In genomic region chr19:49553451-49554271, GRCh38 we compare ENCODE assay signal across 2 cellular contexts.
TF ChIP-seq lines count a peak whose summit lies in the region.

No MANE protein-coding gene starts in this region.

TF ChIP-seq in IMR-90, 13 proteins besides CTCF, POLR2A, EP300 and RAD21:
- TF ChIP-seq FOS (IDR thresholded peaks at IDR 0.05; ENCODE audit: low read depth, low read length) (no peak), CHD1 (IDR thresholded peaks at IDR 0.05; ENCODE audit: low read depth, low read length) (no peak), MAFK (IDR thresholded peaks at IDR 0.05; ENCODE audit: low read depth, low read length) (no peak), NFE2L2 (IDR thresholded peaks at IDR 0.05; ENCODE audit: low read depth, low read length) (no peak), CEBPB (IDR thresholded peaks at IDR 0.05; ENCODE audit: low read depth, low read length) (no peak), MAZ (IDR thresholded peaks at IDR 0.05; ENCODE audit: borderline replicate concordance, low read depth, low read length) (no peak)

TF ChIP-seq in SK-N-SH treated with all-trans-retinoic acid at 6 μM for 48 hours, 23 proteins besides CTCF, POLR2A, EP300 and RAD21:
- no peak for TF ChIP-seq ARNTL (CRISPR knock-in tag; IDR thresholded peaks at IDR 0.05; ENCODE audit: borderline replicate concordance, low read depth)
- TF ChIP-seq GLIS3 (CRISPR knock-in tag; IDR thresholded peaks at IDR 0.05): no peak
- TF ChIP-seq RARB (CRISPR knock-in tag; IDR thresholded peaks at IDR 0.05): no peak
- TF ChIP-seq ZNF565 (CRISPR knock-in tag; conservative IDR thresholded peaks at IDR 0.05; ENCODE audit: low read depth): no peak
- no peak for TF ChIP-seq ZC3H10 (CRISPR knock-in tag; IDR thresholded peaks at IDR 0.05)
- TF ChIP-seq ESRRG (CRISPR knock-in tag; IDR thresholded peaks at IDR 0.05): no peak
- TF ChIP-seq OSR1 (CRISPR knock-in tag; IDR thresholded peaks at IDR 0.05): no peak
- TF ChIP-seq SNAI2 (CRISPR knock-in tag; IDR thresholded peaks at IDR 0.05): no peak
- TF ChIP-seq PPARA (CRISPR knock-in tag; IDR thresholded peaks at IDR 0.05; ENCODE audit: borderline replicate concordance): no peak
